ENCODE assay signal across 2 cellular contexts in the genomic region with DNA sequence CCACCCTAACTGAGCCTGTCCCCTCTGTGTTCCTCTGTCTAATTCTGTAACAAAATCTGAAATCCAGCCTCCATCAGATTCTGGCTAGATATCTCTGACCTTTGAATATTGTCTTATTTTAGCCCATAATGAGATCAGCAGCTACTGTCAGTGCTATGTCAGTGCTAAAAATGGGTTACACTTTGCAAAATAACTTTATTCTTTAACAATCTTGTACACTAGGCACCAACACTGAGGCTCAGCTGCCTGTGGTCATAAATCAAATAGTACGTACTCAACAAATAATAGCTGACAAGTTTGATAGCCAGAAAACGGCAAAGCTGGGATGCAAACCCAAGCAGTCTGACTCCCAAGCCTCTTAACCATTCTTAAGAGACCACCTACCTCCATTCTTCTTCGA.
TF ChIP-seq lines count a peak whose summit lies in the region.

No MANE protein-coding gene starts in this region.

TF ChIP-seq in SK-N-SH, 30 proteins besides CTCF, POLR2A, EP300 and RAD21 (continued from another document):
- TF ChIP-seq, protein P1, sequence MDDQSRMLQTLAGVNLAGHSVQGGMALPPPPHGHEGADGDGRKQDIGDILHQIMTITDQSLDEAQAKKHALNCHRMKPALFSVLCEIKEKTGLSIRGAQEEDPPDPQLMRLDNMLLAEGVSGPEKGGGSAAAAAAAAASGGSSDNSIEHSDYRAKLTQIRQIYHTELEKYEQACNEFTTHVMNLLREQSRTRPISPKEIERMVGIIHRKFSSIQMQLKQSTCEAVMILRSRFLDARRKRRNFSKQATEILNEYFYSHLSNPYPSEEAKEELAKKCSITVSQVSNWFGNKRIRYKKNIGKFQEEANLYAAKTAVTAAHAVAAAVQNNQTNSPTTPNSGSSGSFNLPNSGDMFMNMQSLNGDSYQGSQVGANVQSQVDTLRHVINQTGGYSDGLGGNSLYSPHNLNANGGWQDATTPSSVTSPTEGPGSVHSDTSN (IDR thresholded peaks at IDR 0.05): no peak
- TF ChIP-seq TEAD4 (IDR thresholded peaks at IDR 0.05; ENCODE audit: borderline replicate concordance, insufficient read depth) (no peak), MXI1 (IDR thresholded peaks at IDR 0.05; ENCODE audit: low read depth, low read length) (no peak), CHD2 (IDR thresholded peaks at IDR 0.05; ENCODE audit: low read length, partially characterized antibody) (no peak), SIN3A (IDR thresholded peaks at IDR 0.05; ENCODE audit: borderline replicate concordance, low read depth, low read length) (no peak), FOXM1 (IDR thresholded peaks at IDR 0.05; ENCODE audit: low read depth) (no peak)
- TF ChIP-seq, protein P2, sequence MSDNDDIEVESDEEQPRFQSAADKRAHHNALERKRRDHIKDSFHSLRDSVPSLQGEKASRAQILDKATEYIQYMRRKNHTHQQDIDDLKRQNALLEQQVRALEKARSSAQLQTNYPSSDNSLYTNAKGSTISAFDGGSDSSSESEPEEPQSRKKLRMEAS (IDR thresholded peaks at IDR 0.05; ENCODE audit: low read depth): no peak

TF ChIP-seq in SK-N-SH treated with all-trans-retinoic acid at 6 μM for 48 hours, 23 proteins besides CTCF, POLR2A, EP300 and RAD21:
- TF ChIP-seq, protein P3, sequence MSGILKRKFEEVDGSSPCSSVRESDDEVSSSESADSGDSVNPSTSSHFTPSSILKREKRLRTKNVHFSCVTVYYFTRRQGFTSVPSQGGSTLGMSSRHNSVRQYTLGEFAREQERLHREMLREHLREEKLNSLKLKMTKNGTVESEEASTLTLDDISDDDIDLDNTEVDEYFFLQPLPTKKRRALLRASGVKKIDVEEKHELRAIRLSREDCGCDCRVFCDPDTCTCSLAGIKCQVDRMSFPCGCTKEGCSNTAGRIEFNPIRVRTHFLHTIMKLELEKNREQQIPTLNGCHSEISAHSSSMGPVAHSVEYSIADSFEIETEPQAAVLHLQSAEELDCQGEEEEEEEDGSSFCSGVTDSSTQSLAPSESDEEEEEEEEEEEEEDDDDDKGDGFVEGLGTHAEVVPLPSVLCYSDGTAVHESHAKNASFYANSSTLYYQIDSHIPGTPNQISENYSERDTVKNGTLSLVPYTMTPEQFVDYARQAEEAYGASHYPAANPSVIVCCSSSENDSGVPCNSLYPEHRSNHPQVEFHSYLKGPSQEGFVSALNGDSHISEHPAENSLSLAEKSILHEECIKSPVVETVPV (CRISPR knock-in tag; IDR thresholded peaks at IDR 0.05): no peak
- TF ChIP-seq, protein P4, sequence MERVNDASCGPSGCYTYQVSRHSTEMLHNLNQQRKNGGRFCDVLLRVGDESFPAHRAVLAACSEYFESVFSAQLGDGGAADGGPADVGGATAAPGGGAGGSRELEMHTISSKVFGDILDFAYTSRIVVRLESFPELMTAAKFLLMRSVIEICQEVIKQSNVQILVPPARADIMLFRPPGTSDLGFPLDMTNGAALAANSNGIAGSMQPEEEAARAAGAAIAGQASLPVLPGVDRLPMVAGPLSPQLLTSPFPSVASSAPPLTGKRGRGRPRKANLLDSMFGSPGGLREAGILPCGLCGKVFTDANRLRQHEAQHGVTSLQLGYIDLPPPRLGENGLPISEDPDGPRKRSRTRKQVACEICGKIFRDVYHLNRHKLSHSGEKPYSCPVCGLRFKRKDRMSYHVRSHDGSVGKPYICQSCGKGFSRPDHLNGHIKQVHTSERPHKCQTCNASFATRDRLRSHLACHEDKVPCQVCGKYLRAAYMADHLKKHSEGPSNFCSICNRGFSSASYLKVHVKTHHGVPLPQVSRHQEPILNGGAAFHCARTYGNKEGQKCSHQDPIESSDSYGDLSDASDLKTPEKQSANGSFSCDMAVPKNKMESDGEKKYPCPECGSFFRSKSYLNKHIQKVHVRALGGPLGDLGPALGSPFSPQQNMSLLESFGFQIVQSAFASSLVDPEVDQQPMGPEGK (CRISPR knock-in tag; IDR thresholded peaks at IDR 0.05; ENCODE audit: borderline replicate concordance): no peak
- TF ChIP-seq ISL1 (CRISPR knock-in tag; IDR thresholded peaks at IDR 0.05) (no peak), ZC3H10 (CRISPR knock-in tag; IDR thresholded peaks at IDR 0.05) (no peak), GLIS3 (CRISPR knock-in tag; IDR thresholded peaks at IDR 0.05) (no peak), PPARA (CRISPR knock-in tag; IDR thresholded peaks at IDR 0.05; ENCODE audit: borderline replicate concordance) (no peak), ESRRG (CRISPR knock-in tag; IDR thresholded peaks at IDR 0.05) (no peak), SNAI2 (CRISPR knock-in tag; IDR thresholded peaks at IDR 0.05) (no peak), ZFP30 (CRISPR knock-in tag; IDR thresholded peaks at IDR 0.05) (no peak), TCF4 (CRISPR knock-in tag; IDR thresholded peaks at IDR 0.05; ENCODE audit: borderline replicate concordance) (no peak), ARNTL (CRISPR knock-in tag; IDR thresholded peaks at IDR 0.05; ENCODE audit: borderline replicate concordance, low read depth) (no peak)
- TF ChIP-seq, protein P5, sequence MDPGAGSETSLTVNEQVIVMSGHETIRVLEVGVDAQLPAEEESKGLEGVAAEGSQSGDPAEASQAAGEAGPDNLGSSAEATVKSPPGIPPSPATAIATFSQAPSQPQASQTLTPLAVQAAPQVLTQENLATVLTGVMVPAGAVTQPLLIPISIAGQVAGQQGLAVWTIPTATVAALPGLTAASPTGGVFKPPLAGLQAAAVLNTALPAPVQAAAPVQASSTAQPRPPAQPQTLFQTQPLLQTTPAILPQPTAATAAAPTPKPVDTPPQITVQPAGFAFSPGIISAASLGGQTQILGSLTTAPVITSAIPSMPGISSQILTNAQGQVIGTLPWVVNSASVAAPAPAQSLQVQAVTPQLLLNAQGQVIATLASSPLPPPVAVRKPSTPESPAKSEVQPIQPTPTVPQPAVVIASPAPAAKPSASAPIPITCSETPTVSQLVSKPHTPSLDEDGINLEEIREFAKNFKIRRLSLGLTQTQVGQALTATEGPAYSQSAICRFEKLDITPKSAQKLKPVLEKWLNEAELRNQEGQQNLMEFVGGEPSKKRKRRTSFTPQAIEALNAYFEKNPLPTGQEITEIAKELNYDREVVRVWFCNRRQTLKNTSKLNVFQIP (CRISPR knock-in tag; IDR thresholded peaks at IDR 0.05; ENCODE audit: borderline replicate concordance, low read depth): no peak
